Comparison of ENCODE assay signal across 33 cellular contexts in the genomic region with DNA sequence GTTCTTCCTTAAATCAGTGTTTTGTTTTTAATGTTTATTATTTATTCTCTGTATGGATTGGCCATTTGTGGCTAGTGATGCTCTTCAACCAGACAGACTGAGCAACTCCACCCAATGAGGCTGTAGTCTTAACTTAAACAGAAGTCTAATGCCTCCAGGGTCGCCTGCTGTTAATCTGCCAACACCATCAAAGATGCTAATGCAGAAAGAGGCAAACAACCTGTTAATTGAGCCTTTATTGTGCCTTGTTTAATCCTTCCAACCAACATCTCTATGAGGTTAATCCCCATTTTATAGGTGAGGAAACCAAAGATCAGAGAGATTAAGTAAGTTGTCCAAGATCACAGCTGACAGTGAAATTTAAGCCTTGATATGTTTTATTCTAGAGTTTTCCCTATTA.
"Had no signal": no experiment of that assay in that cellular context is flagged by ENCODE, and none has a peak within 500 bp of the region (broad histone marks: within the 10 kb centered on the region; RNA-seq: fewer than 3 reads in every experiment).

No MANE protein-coding gene starts in this region.

- H3K27ac ChIP-seq: adrenal gland, ascending aorta, body of pancreas, brain microvascular endothelial cell, breast epithelium, cardiac muscle cell had no signal

- DNase-seq: activated effector memory CD4-positive, alpha-beta T cell treated with anti-CD3 and anti-CD28 coated beads, Interleukin-2, amount 50 U/mL, for 16 hours; activated effector memory CD4-positive, alpha-beta T cell treated with Interleukin-2 at 50 U/mL for 16 hours; activated gamma-delta T cell; activated gamma-delta T cell treated with Interleukin-2 at 50 U/mL for 16 hours; activated naive CD4-positive, alpha-beta T cell; activated naive CD4-positive, alpha-beta T cell treated with anti-CD3 and anti-CD28 coated beads for 36 hours; activated naive CD4-positive, alpha-beta T cell treated with anti-CD3 and anti-CD28 coated beads, Interleukin-2, amount 10 ng/mL, durations not matched to agents 7 days and 5 days; activated naive CD4-positive, alpha-beta T cell treated with anti-CD3 and anti-CD28 coated beads, Interleukin-2, amount 50 U/mL, for 16 hours; activated naive CD4-positive, alpha-beta T cell treated with Interleukin-2 at 50 U/mL for 16 hours; activated naive CD8-positive, alpha-beta T cell treated with anti-CD3 and anti-CD28 coated beads for 36 hours; activated naive CD8-positive, alpha-beta T cell treated with anti-CD3 and anti-CD28 coated beads, Interleukin-2, amount 10 ng/mL, durations not matched to agents 7 days and 5 days; activated naive CD8-positive, alpha-beta T cell treated with anti-CD3 and anti-CD28 coated beads, Interleukin-2, amount 50 U/mL, for 24 hours; activated T-cell treated with anti-CD3 and anti-CD28 coated beads, Interleukin-2, amount 50 U/mL, for 24 hours; activated T-cell treated with anti-CD3 and anti-CD28 coated beads, Interleukin-2, amount 50 U/mL, for 4 hours; activated T-cell treated with anti-CD3 and anti-CD28 coated beads, Interleukin-2, amount 50 U/mL, for 48 hours; activated T-cell treated with anti-CD3 and anti-CD28 coated beads, Interleukin-2, amount 50 U/mL, for 72 hours; adrenal gland; amniotic stem cell; amygdala; anterior cingulate cortex; aorta; body of pancreas; brain microvascular endothelial cell; caudate nucleus; cerebellar nuclear complex had no signal

- FAIRE-seq: astrocyte, bronchial epithelial cell, colon had no signal

- ATAC-seq: activated naive CD4-positive, alpha-beta T cell treated with anti-CD3 and anti-CD28 coated beads, Interleukin-2, amount 50 U/mL, for 72 hours; activated naive CD8-positive, alpha-beta T cell treated with anti-CD3 and anti-CD28 coated beads, Interleukin-2, amount 50 U/mL, for 24 hours; activated T-cell treated with anti-CD3 and anti-CD28 coated beads, Interleukin-2, amount 50 U/mL, for 4 hours; activated T-cell treated with anti-CD3 and anti-CD28 coated beads, Interleukin-2, amount 50 U/mL, for 72 hours; activated T-helper 17 cell treated with anti-CD3 and anti-CD28 coated beads, Interleukin-2, amount 50 U/mL, for 72 hours; body of pancreas had no signal

- H3K36me3 ChIP-seq: adrenal gland, ascending aorta, brain microvascular endothelial cell, breast epithelium, cardiac muscle cell had no signal

- H3K9me3 ChIP-seq: adrenal gland, ascending aorta, body of pancreas, breast epithelium had no signal

- H3K4me1 ChIP-seq: adrenal gland, ascending aorta, body of pancreas, breast epithelium had no signal

- H3K4me3 ChIP-seq: adrenal gland, ascending aorta, body of pancreas, breast epithelium, cardiac muscle cell had no signal

- H3K27me3 ChIP-seq: ascending aorta, body of pancreas, cardiac muscle cell had no signal
